17 cellular contexts compared by ENCODE assay signal in genomic region chr11:120667281-120667680, GRCh38.
DNase-seq lines count a peak whose midpoint lies in the region; ATAC-seq and TF ChIP-seq lines count a peak whose summit lies in the region.
"Had no signal": no experiment of that assay in that cellular context is flagged by ENCODE, and none has a peak within 500 bp of the region (broad histone marks: within the 10 kb centered on the region; RNA-seq: fewer than 3 reads in every experiment).

No MANE protein-coding gene starts in this region.

- TF ChIP-seq POLR2A in NB4 (IDR thresholded peaks at IDR 0.05; ENCODE audit: extremely low read depth, insufficient read length) = no peak

- H3K27me3 ChIP-seq in left ventricle myocardium inferior (ENCODE audit: low read depth) = peaks cover 98% of the 10 kb centered on the region

- no peak overlapping the region for H3K4me3 ChIP-seq in left ventricle myocardium inferior
- H3K4me3 ChIP-seq in NB4 (ENCODE audit: low read depth, low read length) = no peak overlapping the region
- H3K4me3 ChIP-seq: coronary artery had no signal

- no peaks in the 10 kb centered on the region for H3K4me1 ChIP-seq in left ventricle myocardium inferior

- H3K27ac ChIP-seq in left ventricle myocardium inferior (replicated peaks) = no peak overlapping the region
- H3K27ac ChIP-seq: coronary artery, HL-60 had no signal

- DNase-seq in left ventricle myocardium inferior (peak; percentile 24), Right ventricle myocardium inferior (ENCODE audit: missing footprints) (no peak), NB4 (ENCODE audit: low read depth) (peak; percentile 43), kidney tubule cell (ENCODE audit: low spot score) (peak; percentile 13), superior temporal gyrus (ENCODE audit: extremely low spot score) (peak; percentile 42), NCI-H2107 treated with DMSO at 0.1 percent for 48 hours (lab: John Stamatoyannopoulos, UW; ENCODE audit: unreplicated experiment) (no peak), GM19238 (ENCODE audit: insufficient read length, low spot score) (no peak), NCI-H1694 treated with DMSO at 0.1 percent for 48 hours (lab: John Stamatoyannopoulos, UW) (no peak)
- DNase-seq: activated effector memory CD4-positive, alpha-beta T cell treated with Interleukin-2 at 50 U/mL for 16 hours; AML-193; erythroblast; Karpas-422; kidney; NCI-H69 had no signal

- no peak for TF ChIP-seq CTCF in left ventricle myocardium inferior (IDR thresholded peaks at IDR 0.05; ENCODE audit: borderline replicate concordance)
- TF ChIP-seq CTCF in NB4 (IDR thresholded peaks at IDR 0.05; ENCODE audit: low read depth, low read length) = no peak

- ATAC-seq in Right ventricle myocardium inferior = no peak
- ATAC-seq: Panc1 had no signal

- H3K36me3 ChIP-seq in left ventricle myocardium inferior = no peaks in the 10 kb centered on the region

- peaks cover 7% of the 10 kb centered on the region for H3K9me3 ChIP-seq in left ventricle myocardium inferior (replicated peaks)

- intact Hi-C loops in left ventricle myocardium inferior (cut with micrococcal nuclease) = no loop called here
- intact Hi-C loops in Right ventricle myocardium inferior (cut with DNase I) = no loop called here

Comparison
In these comparisons a context has a peak if more than half of its experiments do, and no peak if none do; other contexts are left out.
1. DNase-seq: peak in left ventricle myocardium inferior (single experiment), NB4 (single experiment), kidney tubule cell (single experiment) and superior temporal gyrus (single experiment); none in Right ventricle myocardium inferior (single experiment), NCI-H2107 treated with DMSO at 0.1 percent for 48 hours (single experiment), GM19238 (single experiment) and NCI-H1694 treated with DMSO at 0.1 percent for 48 hours (single experiment).